26 cellular contexts compared by ENCODE assay signal in the genomic region with DNA sequence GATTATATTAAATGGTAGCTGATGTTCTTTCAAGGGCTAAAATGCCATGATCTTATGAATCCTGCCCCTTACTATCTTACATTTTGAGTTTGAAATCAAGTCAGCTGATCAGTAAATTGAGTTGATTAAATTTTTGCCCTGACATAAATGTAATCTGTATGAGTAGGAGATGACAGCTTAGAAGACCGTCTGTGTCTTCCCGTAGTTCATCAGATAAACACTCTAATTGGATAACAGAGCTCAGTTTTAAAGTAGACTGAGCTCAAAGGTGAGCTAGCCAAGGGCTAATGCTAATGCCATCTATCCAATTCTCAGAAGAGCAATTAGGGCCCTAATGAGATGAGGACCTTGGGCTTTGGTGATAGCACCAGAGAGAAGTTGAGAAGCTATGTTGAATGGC.
"Had no signal": no experiment of that assay in that cellular context is flagged by ENCODE, and none has a peak within 500 bp of the region (broad histone marks: within the 10 kb centered on the region; RNA-seq: fewer than 3 reads in every experiment).

No MANE protein-coding gene starts in this region.

- H3K27me3 ChIP-seq: gastroesophageal sphincter, heart left ventricle, hepatocyte, left lung, neural progenitor cell, right atrium auricular region, thyroid gland, vagina had no signal

- H3K9ac ChIP-seq: neural progenitor cell had no signal

- H3K27ac ChIP-seq: epithelial cell of prostate, gastroesophageal sphincter, heart left ventricle, hepatocyte, left lung, neural progenitor cell, prostate gland, right atrium auricular region, thyroid gland, vagina had no signal

- H3K4me1 Mint-ChIP-seq: stimulated activated naive CD8-positive, alpha-beta T cell treated with anti-CD3 and anti-CD28 coated beads, Interleukin-15, amount 100 ng/mL, for 72 hours had no signal

- H3K9me3 ChIP-seq: gastroesophageal sphincter, heart left ventricle, left lung, prostate gland, right atrium auricular region, thyroid gland, vagina had no signal

- H3K27me3 Mint-ChIP-seq: effector memory CD8-positive, alpha-beta T cell; naive thymus-derived CD4-positive, alpha-beta T cell; stimulated activated naive CD8-positive, alpha-beta T cell treated with anti-CD3 and anti-CD28 coated beads, Interleukin-15, amount 100 ng/mL, for 72 hours had no signal

- H3K4me1 ChIP-seq: prostate gland, thyroid gland, vagina had no signal

- H3K27ac Mint-ChIP-seq: neural progenitor cell had no signal

- H3K36me3 ChIP-seq: gastroesophageal sphincter, heart left ventricle, left lung, neural progenitor cell, prostate gland, right atrium auricular region, thyroid gland, vagina had no signal

- H2AFZ ChIP-seq: hepatocyte, neural progenitor cell had no signal

- H3K4me3 Mint-ChIP-seq: effector memory CD8-positive, alpha-beta T cell; naive thymus-derived CD4-positive, alpha-beta T cell; nephron; neural progenitor cell; stimulated activated naive CD8-positive, alpha-beta T cell treated with anti-CD3 and anti-CD28 coated beads, Interleukin-15, amount 100 ng/mL, for 72 hours had no signal

- DNase-seq: cortex of kidney; effector memory CD8-positive, alpha-beta T cell; foreskin fibroblast; heart left ventricle; left cardiac atrium; left lung; mesenchymal stem cell; midbrain; naive thymus-derived CD4-positive, alpha-beta T cell; stimulated activated CD4-positive, alpha-beta T cell treated with anti-CD3 and anti-CD28 coated beads, Interleukin-12 subunit alpha, Interleukin-12 subunit beta, amount 100 ng/mL, for 4 hours; stimulated activated CD4-positive, alpha-beta T cell treated with anti-CD3 and anti-CD28 coated beads, Interleukin-1b, Interleukin-23, amount 100 ng/mL, for 48 hours; stimulated activated CD4-positive, alpha-beta T cell treated with anti-CD3 and anti-CD28 coated beads, Interleukin-4, amount 100 ng/mL, for 1 hour; stimulated activated CD8-positive, alpha-beta memory T cell treated with anti-CD3 and anti-CD28 coated beads, Interleukin-4, amount 100 ng/mL, for 48 hours; stimulated activated naive CD4-positive, alpha-beta T cell; stimulated activated naive CD8-positive, alpha-beta T cell treated with anti-CD3 and anti-CD28 coated beads, Interleukin-15, amount 100 ng/mL, for 72 hours; thyroid gland; trophoblast cell had no signal

- H3K4me2 ChIP-seq: hepatocyte, smooth muscle cell had no signal

- H3K4me3 ChIP-seq: gastroesophageal sphincter, heart left ventricle, hepatocyte, left lung, neural progenitor cell, prostate gland, right atrium auricular region, smooth muscle cell, thyroid gland, vagina had no signal

- H3K9me3 Mint-ChIP-seq: effector memory CD8-positive, alpha-beta T cell; nephron; neural progenitor cell; stimulated activated naive CD8-positive, alpha-beta T cell treated with anti-CD3 and anti-CD28 coated beads, Interleukin-15, amount 100 ng/mL, for 72 hours had no signal

- H3K79me2 ChIP-seq: hepatocyte had no signal
